Comparison of ENCODE assay signal across 18 cellular contexts in the genomic region with DNA sequence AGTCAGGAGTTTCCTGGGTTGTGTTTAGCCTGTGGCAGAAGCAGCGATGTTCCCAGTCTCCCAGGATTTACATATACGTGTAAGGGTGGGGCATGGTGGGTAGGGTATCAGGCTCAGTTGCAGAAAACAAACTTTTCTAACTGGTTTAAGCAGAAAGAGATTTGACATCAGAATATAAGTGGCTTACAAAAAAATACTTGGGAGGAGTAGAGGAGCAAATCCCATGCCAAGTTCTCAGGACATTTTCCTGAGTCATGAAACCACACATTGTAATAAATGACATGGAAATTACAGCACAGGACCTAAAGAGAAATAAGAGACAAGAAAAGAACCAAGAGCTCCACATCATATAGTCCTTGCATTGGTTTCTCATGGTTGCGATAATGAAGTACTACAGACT. TPM values are rescaled to one million over a fixed set of nuclear protein-coding genes. Genes with fewer than 3 reads are reported as not detected.
DNase-seq lines count a peak whose midpoint lies in the region; TF ChIP-seq lines count a peak whose summit lies in the region.
"Had no signal": no experiment of that assay in that cellular context is flagged by ENCODE, and none has a peak within 500 bp of the region (broad histone marks: within the 10 kb centered on the region; RNA-seq: fewer than 3 reads in every experiment).

No MANE protein-coding gene starts in this region.

- H3K4me3 ChIP-seq in smooth muscle cell (no peak overlapping the region), Karpas-422 (ENCODE audit: low read length) (no peak overlapping the region)
- H3K4me3 ChIP-seq: BLaER1 treated with 17β-estradiol and CSF1 and Interleukin-3, amounts not matched to agents 10 nM and 100 nM; prostate gland; thoracic aorta had no signal

- H3K4me1 ChIP-seq in smooth muscle cell (ENCODE audit: low read depth) = no peaks in the 10 kb centered on the region
- H3K4me1 ChIP-seq in Karpas-422 (ENCODE audit: low read length) = no peaks in the 10 kb centered on the region
- H3K4me1 ChIP-seq: prostate gland had no signal

- H3K36me3 ChIP-seq in smooth muscle cell (ENCODE audit: low read depth) (no peaks in the 10 kb centered on the region), Karpas-422 (ENCODE audit: insufficient read depth, low read length) (no peaks in the 10 kb centered on the region)
- H3K36me3 ChIP-seq: BLaER1 treated with 17β-estradiol and CSF1 and Interleukin-3, amounts not matched to agents 10 nM and 100 nM; prostate gland; thoracic aorta had no signal

- no peaks in the 10 kb centered on the region for H3K9me3 Mint-ChIP-seq in chondrocyte (ENCODE audit: low read depth)
- H3K9me3 Mint-ChIP-seq in osteocyte (ENCODE audit: unreplicated experiment) = no peaks in the 10 kb centered on the region
- H3K9me3 Mint-ChIP-seq: natural killer cell had no signal

- H3K27me3 Mint-ChIP-seq in chondrocyte (ENCODE audit: low read depth) (no peaks in the 10 kb centered on the region), osteocyte (ENCODE audit: unreplicated experiment) (no peaks in the 10 kb centered on the region)

- H3K27me3 ChIP-seq in smooth muscle cell (ENCODE audit: low read depth) (no peaks in the 10 kb centered on the region), Karpas-422 (ENCODE audit: low read length) (no peaks in the 10 kb centered on the region)
- H3K27me3 ChIP-seq: BLaER1 treated with 17β-estradiol and CSF1 and Interleukin-3, amounts not matched to agents 10 nM and 100 nM had no signal

- H3K27ac Mint-ChIP-seq in chondrocyte (ENCODE audit: unreplicated experiment) (peak overlapping the region; percentile 93), osteocyte (ENCODE audit: unreplicated experiment) (peak overlapping the region; percentile 86)
- H3K27ac Mint-ChIP-seq: activated CD4-positive, alpha-beta T cell treated with anti-CD3 and anti-CD28 coated beads for 36 hours; natural killer cell had no signal

- H3K79me2 ChIP-seq in smooth muscle cell (ENCODE audit: low read depth) = no peaks in the 10 kb centered on the region
- H3K79me2 ChIP-seq in Karpas-422 (ENCODE audit: low read length) = no peaks in the 10 kb centered on the region

- H2AFZ ChIP-seq in smooth muscle cell (ENCODE audit: low read depth) (no peak overlapping the region), Karpas-422 (ENCODE audit: low read length) (no peak overlapping the region)

- no peak overlapping the region for H3K4me3 Mint-ChIP-seq in chondrocyte (ENCODE audit: unreplicated experiment)
- no peak overlapping the region for H3K4me3 Mint-ChIP-seq in osteocyte (ENCODE audit: unreplicated experiment)
- H3K4me3 Mint-ChIP-seq: activated CD4-positive, alpha-beta T cell treated with anti-CD3 and anti-CD28 coated beads for 36 hours; natural killer cell had no signal

- 79% methylated on average over 3 of the region's 3 CpGs for WGBS in smooth muscle cell (ENCODE audit: low lambda C conversion rate)

- H3K36me3 Mint-ChIP-seq in chondrocyte (ENCODE audit: low read depth) = no peaks in the 10 kb centered on the region
- no peaks in the 10 kb centered on the region for H3K36me3 Mint-ChIP-seq in osteocyte (ENCODE audit: unreplicated experiment)
- H3K36me3 Mint-ChIP-seq: natural killer cell had no signal

- H3K4me2 ChIP-seq in smooth muscle cell (no peak overlapping the region), Karpas-422 (ENCODE audit: low read depth, low read length, poor library complexity, severe bottlenecking) (no peak overlapping the region)
- H3K4me2 ChIP-seq: BLaER1 treated with 17β-estradiol and CSF1 and Interleukin-3, amounts not matched to agents 10 nM and 100 nM had no signal

- no peak for TF ChIP-seq CTCF in chondrocyte (IDR thresholded peaks at IDR 0.05)
- no peak for TF ChIP-seq CTCF in osteocyte (IDR thresholded peaks at IDR 0.05)
- TF ChIP-seq CTCF in smooth muscle cell (IDR thresholded peaks at IDR 0.05; ENCODE audit: borderline replicate concordance, insufficient read depth, poor library complexity, severe bottlenecking) = no peak

- H3K27ac ChIP-seq in smooth muscle cell (ENCODE audit: low read depth) (no peak overlapping the region), Karpas-422 (ENCODE audit: low read length) (no peak overlapping the region)
- H3K27ac ChIP-seq: BLaER1 treated with 17β-estradiol and CSF1 and Interleukin-3, amounts not matched to agents 10 nM and 100 nM; prostate gland; thoracic aorta had no signal

- DNase-seq in ELR (ENCODE audit: low read depth) = peak; percentile 45
- peak; percentile 8 for DNase-seq in NCI-H526 treated with DMSO at 0.1 percent for 48 hours (lab: John Stamatoyannopoulos, UW)
- no peak for DNase-seq in chondrocyte (ENCODE audit: low spot score)
- no peak for DNase-seq in osteocyte (ENCODE audit: extremely low spot score, unreplicated experiment)
- DNase-seq in NCI-H2227 (lab: John Stamatoyannopoulos, UW; ENCODE audit: unreplicated experiment) = no peak
- DNase-seq in NCI-H748 (lab: John Stamatoyannopoulos, UW; ENCODE audit: unreplicated experiment) = no peak
- no peak for DNase-seq in smooth muscle cell (lab: John Stamatoyannopoulos, UW; ENCODE audit: unreplicated experiment)
- DNase-seq in Karpas-422 = no peak
- DNase-seq: activated CD4-positive, alpha-beta T cell treated with anti-CD3 and anti-CD28 coated beads for 36 hours; activated gamma-delta T cell; amygdala; natural killer cell; NCI-H2107; OCI-M1 had no signal

- no peaks in the 10 kb centered on the region for H3F3A ChIP-seq in smooth muscle cell (ENCODE audit: low read depth)

- H3K9me2 ChIP-seq in Karpas-422 (replicated peaks; ENCODE audit: insufficient read depth, low read length) = no peaks in the 10 kb centered on the region

- H3K4me1 Mint-ChIP-seq in chondrocyte (ENCODE audit: low read depth) = peaks cover 69% of the 10 kb centered on the region
- H3K4me1 Mint-ChIP-seq in osteocyte (ENCODE audit: unreplicated experiment) = peaks cover 62% of the 10 kb centered on the region
- H3K4me1 Mint-ChIP-seq: activated CD4-positive, alpha-beta T cell treated with anti-CD3 and anti-CD28 coated beads for 36 hours; natural killer cell had no signal

- no peaks in the 10 kb centered on the region for H4K20me1 ChIP-seq in smooth muscle cell (ENCODE audit: low read depth)
- H4K20me1 ChIP-seq in Karpas-422 (ENCODE audit: insufficient read depth, low read depth, low read length) = no peaks in the 10 kb centered on the region
- H4K20me1 ChIP-seq: BLaER1 treated with 17β-estradiol and CSF1 and Interleukin-3, amounts not matched to agents 10 nM and 100 nM had no signal

- no peak overlapping the region for H3K9ac ChIP-seq in smooth muscle cell (ENCODE audit: low read depth)
- no peak overlapping the region for H3K9ac ChIP-seq in Karpas-422 (ENCODE audit: low read length)
- H3K9ac ChIP-seq: BLaER1 treated with 17β-estradiol and CSF1 and Interleukin-3, amounts not matched to agents 10 nM and 100 nM had no signal

- H3K9me3 ChIP-seq in smooth muscle cell (replicated peaks; ENCODE audit: low read depth) = no peaks in the 10 kb centered on the region
- H3K9me3 ChIP-seq in Karpas-422 (ENCODE audit: low read length) = no peaks in the 10 kb centered on the region
- H3K9me3 ChIP-seq: BLaER1 treated with 17β-estradiol and CSF1 and Interleukin-3, amounts not matched to agents 10 nM and 100 nM; prostate gland; thoracic aorta had no signal

RNA-seq across cellular contexts. Expression of a gene that starts 26.2 kb away (rescaled TPM):
- 63.9 to 129 TPM (median 124 TPM) in 3 replicates for total RNA-seq in chondrocyte
- total RNA-seq in osteocyte = 236 and 267 TPM in 2 replicates
- total RNA-seq in smooth muscle cell = 5.4 and 7.7 TPM in 2 replicates
- polyA plus RNA-seq in smooth muscle cell = 3.0 and 3.8 TPM in 2 replicates
- not detected in 2 replicates for total RNA-seq in Karpas-422 (2014; rRNA removed; shearing (Covaris generic); ENCODE audit: low replicate concordance)
- total RNA-seq: HT-29 had no signal

Comparison
In these comparisons a context has a peak if more than half of its experiments do, and no peak if none do; other contexts are left out.
1. DNase-seq: peak in ELR (single experiment) and NCI-H526 treated with DMSO at 0.1 percent for 48 hours (single experiment); none in chondrocyte (single experiment), osteocyte (single experiment), NCI-H2227 (single experiment), NCI-H748 (single experiment), smooth muscle cell (single experiment) and Karpas-422 (single experiment).